14 cellular contexts compared by ENCODE assay signal in genomic region chr3:195467641-195468390, GRCh38. TPM values are rescaled to one million over a fixed set of nuclear protein-coding genes. Genes with fewer than 3 reads are reported as not detected.
DNase-seq lines count a peak whose midpoint lies in the region; ATAC-seq and TF ChIP-seq lines count a peak whose summit lies in the region.
"Had no signal": no experiment of that assay in that cellular context is flagged by ENCODE, and none has a peak within 500 bp of the region (broad histone marks: within the 10 kb centered on the region; RNA-seq: fewer than 3 reads in every experiment).

No MANE protein-coding gene starts in this region.

- no peak overlapping the region for H3K4me3 ChIP-seq in epithelial cell of proximal tubule (ENCODE audit: low read depth, low read length)
- H3K4me3 ChIP-seq: ascending aorta had no signal

- peak overlapping the region; percentile 21 for H3K27ac Mint-ChIP-seq in activated naive CD4-positive, alpha-beta T cell treated with anti-CD3 and anti-CD28 coated beads, Interleukin-2, amount 10 ng/mL, durations not matched to agents 7 days and 5 days
- H3K27ac Mint-ChIP-seq in T-helper 17 cell: no peak overlapping the region
- peak overlapping the region; percentile 21 for H3K27ac Mint-ChIP-seq in stimulated activated naive CD8-positive, alpha-beta T cell treated with anti-CD3 and anti-CD28 coated beads, Interleukin-15, Interleukin-2, amounts not matched to agents 100 ng/mL and 50 ng/mL, for 24 hours
- H3K27ac Mint-ChIP-seq: B cell had no signal

- TF ChIP-seq CTCF in epithelial cell of proximal tubule (conservative IDR thresholded peaks at IDR 0.05; ENCODE audit: low read depth, low read length): no peak

- peaks cover 13% of the 10 kb centered on the region for H3K9me3 Mint-ChIP-seq in activated naive CD4-positive, alpha-beta T cell treated with anti-CD3 and anti-CD28 coated beads, Interleukin-2, amount 10 ng/mL, durations not matched to agents 7 days and 5 days
- H3K9me3 Mint-ChIP-seq in stimulated activated naive CD8-positive, alpha-beta T cell treated with anti-CD3 and anti-CD28 coated beads, Interleukin-15, Interleukin-2, amounts not matched to agents 100 ng/mL and 50 ng/mL, for 24 hours: peaks cover 16% of the 10 kb centered on the region

- H3K9me3 ChIP-seq in T-helper 17 cell (ENCODE audit: control insufficient read depth, low read length, poor library complexity, severe bottlenecking): no peaks in the 10 kb centered on the region
- H3K9me3 ChIP-seq: ascending aorta had no signal

- H3K27me3 Mint-ChIP-seq in activated naive CD4-positive, alpha-beta T cell treated with anti-CD3 and anti-CD28 coated beads, Interleukin-2, amount 10 ng/mL, durations not matched to agents 7 days and 5 days: no peaks in the 10 kb centered on the region
- no peaks in the 10 kb centered on the region for H3K27me3 Mint-ChIP-seq in T-helper 17 cell
- H3K27me3 Mint-ChIP-seq in stimulated activated naive CD8-positive, alpha-beta T cell treated with anti-CD3 and anti-CD28 coated beads, Interleukin-15, Interleukin-2, amounts not matched to agents 100 ng/mL and 50 ng/mL, for 24 hours: no peaks in the 10 kb centered on the region
- H3K27me3 Mint-ChIP-seq: B cell had no signal

- CTCF ChIA-PET in activated naive CD4-positive, alpha-beta T cell treated with anti-CD3 and anti-CD28 coated beads, Interleukin-2, amount 10 ng/mL, durations not matched to agents 7 days and 5 days (lab: Charles Lee): no interaction called here

- peaks cover 8% of the 10 kb centered on the region for H3K4me1 Mint-ChIP-seq in activated naive CD4-positive, alpha-beta T cell treated with anti-CD3 and anti-CD28 coated beads, Interleukin-2, amount 10 ng/mL, durations not matched to agents 7 days and 5 days
- peaks cover 2% of the 10 kb centered on the region for H3K4me1 Mint-ChIP-seq in T-helper 17 cell
- H3K4me1 Mint-ChIP-seq in stimulated activated naive CD8-positive, alpha-beta T cell treated with anti-CD3 and anti-CD28 coated beads, Interleukin-15, Interleukin-2, amounts not matched to agents 100 ng/mL and 50 ng/mL, for 24 hours (ENCODE audit: low read depth): peaks cover 11% of the 10 kb centered on the region

- intact Hi-C loops in sciatic nerve (cut with DNase I): no loop called here

- in situ Hi-C loops in KBM-7 (cut with MboI; ENCODE audit: low pct_unique_long_range_greater_than_20kb, low sequenced_read_pairs): no loop called here

- H3K4me3 Mint-ChIP-seq in activated naive CD4-positive, alpha-beta T cell treated with anti-CD3 and anti-CD28 coated beads, Interleukin-2, amount 10 ng/mL, durations not matched to agents 7 days and 5 days: no peak overlapping the region
- no peak overlapping the region for H3K4me3 Mint-ChIP-seq in T-helper 17 cell
- H3K4me3 Mint-ChIP-seq in stimulated activated naive CD8-positive, alpha-beta T cell treated with anti-CD3 and anti-CD28 coated beads, Interleukin-15, Interleukin-2, amounts not matched to agents 100 ng/mL and 50 ng/mL, for 24 hours: peak overlapping the region; percentile 6
- H3K4me3 Mint-ChIP-seq: B cell had no signal

- peak; percentile 28 for ATAC-seq in T-helper 17 cell
- no peak for ATAC-seq in sciatic nerve
- no peak for ATAC-seq in GM21423 (IDR thresholded peaks at IDR 0.05; ENCODE audit: unreplicated experiment)

- no peak for DNase-seq in activated naive CD4-positive, alpha-beta T cell treated with anti-CD3 and anti-CD28 coated beads, Interleukin-2, amount 10 ng/mL, durations not matched to agents 7 days and 5 days
- no peak for DNase-seq in activated naive CD4-positive, alpha-beta T cell treated with Interleukin-2 at 50 U/mL for 16 hours
- no peak for DNase-seq in T-helper 17 cell
- DNase-seq in epithelial cell of proximal tubule (ENCODE audit: low read depth): peak; percentile 44
- no peak for DNase-seq in sciatic nerve (ENCODE audit: low spot score)
- DNase-seq in KBM-7: no peak
- DNase-seq: activated CD4-positive, alpha-beta T cell treated with anti-CD3 and anti-CD28 coated beads, Interleukin-2, amount 50 U/mL, for 4 hours; DND-41; KG1; NCI-H1930 had no signal

- peaks cover 2% of the 10 kb centered on the region for H3K36me3 Mint-ChIP-seq in activated naive CD4-positive, alpha-beta T cell treated with anti-CD3 and anti-CD28 coated beads, Interleukin-2, amount 10 ng/mL, durations not matched to agents 7 days and 5 days
- H3K36me3 Mint-ChIP-seq in T-helper 17 cell (ENCODE audit: low read depth): peaks cover 2% of the 10 kb centered on the region
- H3K36me3 Mint-ChIP-seq in stimulated activated naive CD8-positive, alpha-beta T cell treated with anti-CD3 and anti-CD28 coated beads, Interleukin-15, Interleukin-2, amounts not matched to agents 100 ng/mL and 50 ng/mL, for 24 hours (ENCODE audit: low read depth): peaks cover 9% of the 10 kb centered on the region

RNA-seq across cellular contexts. Expression of gene ACAP2, which starts 25.0 kb away (rescaled TPM):
- 10 to 100 TPM; 78.6 to 85.8 TPM for total RNA-seq in T-helper 17 cell
- 19.9 and 26.2 TPM in 2 replicates for total RNA-seq in epithelial cell of proximal tubule
- 77.4 TPM for total RNA-seq in sciatic nerve
